In genomic region chrX:66676990-66677389, GRCh38 we compare ENCODE assay signal across 18 cellular contexts. TPM values are rescaled to one million over a fixed set of nuclear protein-coding genes. Genes with fewer than 3 reads are reported as not detected.
DNase-seq lines count a peak whose midpoint lies in the region; ATAC-seq lines count a peak whose summit lies in the region.
"Had no signal": no experiment of that assay in that cellular context is flagged by ENCODE, and none has a peak within 500 bp of the region (broad histone marks: within the 10 kb centered on the region; RNA-seq: fewer than 3 reads in every experiment).

No MANE protein-coding gene starts in this region.

- no peak for ATAC-seq in GM21723 (IDR thresholded peaks at IDR 0.05; ENCODE audit: unreplicated experiment)
- ATAC-seq: activated CD8-positive, alpha-beta T cell treated with anti-CD3 and anti-CD28 coated beads for 36 hours; GM23338; left lung; natural killer cell had no signal

- peak overlapping the region; percentile 82 for H3K27ac ChIP-seq in epithelial cell of prostate
- H3K27ac ChIP-seq: ascending aorta, hepatocyte, left lung had no signal

- DNase-seq in EL (peak; percentile 76), RPMI8226 (peak; percentile 2), epithelial cell of prostate (ENCODE audit: low read depth, low spot score) (no peak), pulmonary artery endothelial cell (ENCODE audit: low read depth, low spot score) (peak; percentile 37), C1 segment of cervical spinal cord (lab: John Stamatoyannopoulos, UW) (no peak), foreskin melanocyte (no peak)
- DNase-seq in activated CD4-positive, CD25-positive, alpha-beta regulatory T cell (lab: John Stamatoyannopoulos, UW), result no peak
- DNase-seq: activated CD8-positive, alpha-beta T cell treated with anti-CD3 and anti-CD28 coated beads for 36 hours; CD4-positive, alpha-beta T cell; left lung; natural killer cell; NCI-H2081 treated with DMSO at 0.1 percent for 48 hours; stimulated activated CD4-positive, alpha-beta T cell treated with anti-CD3 and anti-CD28 coated beads, Interleukin-2, amount 100 ng/mL, for 48 hours had no signal

RNA-seq across cellular contexts. Expression of gene EDA2R, which starts 38.1 kb away (rescaled TPM):
- 3.8 and 8.1 TPM in 2 replicates for total RNA-seq in pulmonary artery endothelial cell
- total RNA-seq: M059J had no signal

Comparison
In these comparisons a context has a peak if more than half of its experiments do, and no peak if none do; other contexts are left out.
1. DNase-seq: peak in EL (single experiment), RPMI8226 (single experiment) and pulmonary artery endothelial cell (single experiment); none in epithelial cell of prostate (single experiment), C1 segment of cervical spinal cord (0 of 14), activated CD4-positive, CD25-positive, alpha-beta regulatory T cell (0 of 4) and foreskin melanocyte (single experiment).